Comparison of ENCODE assay signal across 17 cellular contexts in the genomic region with DNA sequence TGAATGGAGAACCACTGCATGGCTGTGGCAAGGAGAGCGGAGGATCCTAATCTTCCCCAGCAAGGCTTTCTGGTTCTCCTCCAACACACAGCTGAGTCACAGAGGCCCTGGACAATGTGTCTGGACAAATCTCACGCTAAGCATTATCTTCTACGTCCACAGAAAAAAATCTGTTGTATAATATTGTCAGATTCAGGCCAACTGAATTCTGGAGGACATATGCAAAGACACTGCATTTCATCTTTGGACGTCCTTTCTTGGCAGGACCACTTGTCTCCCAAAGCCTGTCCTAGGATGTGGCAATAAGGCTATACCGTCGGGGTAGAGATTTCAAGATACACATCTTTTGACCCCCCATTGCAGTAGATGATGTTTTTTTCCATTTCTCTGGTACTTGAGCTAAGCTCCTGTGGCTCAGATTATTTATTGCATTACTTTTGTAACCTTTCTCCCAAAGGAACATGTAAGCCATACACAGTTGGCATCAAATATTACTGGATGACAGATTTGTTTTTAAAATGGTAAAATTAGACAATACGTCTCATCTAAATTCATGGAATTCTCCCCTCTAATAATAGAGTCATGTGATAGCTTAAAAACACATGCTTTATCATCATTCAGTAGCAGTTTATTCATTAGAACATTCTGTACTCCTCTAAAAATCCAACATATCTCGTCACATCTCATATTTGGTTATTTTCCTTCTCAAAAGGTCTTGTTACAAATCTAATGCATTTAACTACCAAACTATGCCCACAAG. TPM values are rescaled to one million over a fixed set of nuclear protein-coding genes. Genes with fewer than 3 reads are reported as not detected.
DNase-seq lines count a peak whose midpoint lies in the region; ATAC-seq, FAIRE-seq and TF ChIP-seq lines count a peak whose summit lies in the region.
"Had no signal": no experiment of that assay in that cellular context is flagged by ENCODE, and none has a peak within 500 bp of the region (broad histone marks: within the 10 kb centered on the region; RNA-seq: fewer than 3 reads in every experiment).

No MANE protein-coding gene starts in this region.

- BruUV-seq in A673 (replicated peaks; lab: Mats Ljungman, UMichigan) (no TSS peak), PC-9 (replicated peaks; lab: Mats Ljungman, UMichigan) (no TSS peak)

- peak; percentile 34 to 92 (median 72) for ATAC-seq in heart left ventricle
- peak; percentile 67 to 82 (median 76) for ATAC-seq in pancreas
- ATAC-seq: activated CD8-positive, alpha-beta memory T cell treated with anti-CD3 and anti-CD28 coated beads, Interleukin-2, amount 10 ng/mL, durations not matched to agents 7 days and 5 days; stimulated activated memory B cell treated with anti-CD40 and anti-IgM and Interleukin-4, amounts not matched to agents 10 μg/mL and 1 μg/mL and 100 μg/mL, for 72 hours had no signal

- H3K36me3 ChIP-seq in A673 (ENCODE audit: insufficient read depth, low read length, poor library complexity, severe bottlenecking) (no peaks in the 10 kb centered on the region), heart left ventricle (no peaks in the 10 kb centered on the region), pancreas (no peaks in the 10 kb centered on the region), PC-9 (ENCODE audit: low read depth) (no peaks in the 10 kb centered on the region)
- H3K36me3 ChIP-seq: Peyer's patch had no signal

- no peaks in the 10 kb centered on the region for H3K79me2 ChIP-seq in PC-9 (ENCODE audit: low read depth)

- H4K20me1 ChIP-seq in PC-9 (ENCODE audit: insufficient read depth): no peaks in the 10 kb centered on the region

- H2AFZ ChIP-seq in PC-9: no peak overlapping the region

- 0 out of 2 replicates have a peak, but pooled peaks cover 7% of the 10 kb centered on the region for H3F3A ChIP-seq in PC-9 (ENCODE audit: insufficient read depth, low read depth)

- peaks cover 8% of the 10 kb centered on the region for H3K9me3 ChIP-seq in A673 (ENCODE audit: low read depth, low read length, poor library complexity, severe bottlenecking)
- peaks cover 0 to 7% (median 0%) of the 10 kb centered on the region in 12 donors for H3K9me3 ChIP-seq in heart left ventricle
- H3K9me3 ChIP-seq in pancreas: no peaks in the 10 kb centered on the region
- no peaks in the 10 kb centered on the region for H3K9me3 ChIP-seq in PC-9 (ENCODE audit: insufficient read depth, low read depth)
- H3K9me3 ChIP-seq: Peyer's patch had no signal

- FAIRE-seq in pancreas (lab: Jason Lieb, UNC) (peak; percentile 34), GM19239 (lab: Jason Lieb, UNC) (no peak)

- TF ChIP-seq POLR2A in heart left ventricle (IDR thresholded peaks at IDR 0.05): no peak

- CTCF ChIA-PET in A673 (lab: Charles Lee): no interaction called here
- CTCF ChIA-PET in PC-9 (lab: Charles Lee): no interaction called here

- no peak overlapping the region for H3K4me2 ChIP-seq in PC-9

- H3K4me1 ChIP-seq in A673 (ENCODE audit: insufficient read depth, low read length, poor library complexity, severe bottlenecking): peaks cover 11% of the 10 kb centered on the region
- no peaks in the 10 kb centered on the region for H3K4me1 ChIP-seq in heart left ventricle
- H3K4me1 ChIP-seq in pancreas: peaks cover 6 to 13% (median 7%) of the 10 kb centered on the region in 3 donors
- H3K4me1 ChIP-seq in PC-9 (replicated peaks; ENCODE audit: insufficient read depth): peaks cover 13% of the 10 kb centered on the region
- H3K4me1 ChIP-seq: Peyer's patch had no signal

- H3K27ac ChIP-seq in A673 (ENCODE audit: low read depth, low read length, poor library complexity, severe bottlenecking) (peak overlapping the region; percentile 17), heart left ventricle (peak overlapping the region in 8 of 12 donors; percentile 5 to 80 (median 42)), pancreas (peak overlapping the region in 2 of 4 donors; percentile 5 to 70), PC-9 (no peak overlapping the region)

- DNase-seq in A673 (ENCODE audit: low spot score) (no peak), astrocyte of the hippocampus (ENCODE audit: low read depth, low spot score) (peak; percentile 53), heart left ventricle (peak in 1 of 5 donors; percentile 53), pancreas (peak in 2 of 6 donors; percentile 44 to 45), GM19239 (ENCODE audit: insufficient read length, low spot score) (no peak), NCI-H1105 treated with DMSO at 0.1 percent for 48 hours (lab: John Stamatoyannopoulos, UW) (no peak), PC-9 (no peak)
- no peak for DNase-seq in activated CD4-positive, alpha-beta T cell treated with anti-CD3 and anti-CD28 coated beads for 4 hours
- DNase-seq: 8988T; activated B cell treated with CpG ODN at 0.5 μM for 24 hours; activated CD8-positive, alpha-beta memory T cell treated with anti-CD3 and anti-CD28 coated beads, Interleukin-2, amount 10 ng/mL, durations not matched to agents 7 days and 5 days; activated naive CD4-positive, alpha-beta T cell treated with anti-CD3 and anti-CD28 coated beads for 36 hours; cortex of kidney; NCI-H1092; NCI-H510A; Peyer's patch had no signal

- POLR2A ChIA-PET in A673 (lab: Charles Lee; ENCODE audit: low non-redundant PET) (no interaction called here), PC-9 (lab: Charles Lee; ENCODE audit: unreplicated experiment) (no interaction called here)

- no peak overlapping the region for H3K4me3 ChIP-seq in A673 (ENCODE audit: low read depth, low read length, poor library complexity, severe bottlenecking)
- H3K4me3 ChIP-seq in heart left ventricle: peak overlapping the region in 1 of 12 donors; percentile 5
- no peak overlapping the region for H3K4me3 ChIP-seq in pancreas
- no peak overlapping the region for H3K4me3 ChIP-seq in PC-9
- H3K4me3 ChIP-seq: Peyer's patch had no signal

- H3K27me3 ChIP-seq in A673 (replicated peaks; ENCODE audit: insufficient read depth, low read depth, low read length, poor library complexity) (no peaks in the 10 kb centered on the region), heart left ventricle (no peaks in the 10 kb centered on the region), pancreas (no peaks in the 10 kb centered on the region), PC-9 (ENCODE audit: insufficient read depth, low read depth) (no peaks in the 10 kb centered on the region)
- H3K27me3 ChIP-seq: Peyer's patch had no signal

- 73 to 79% (median 74%) methylated on average over 8 of the region's 8 CpGs for WGBS in heart left ventricle, 4 donors
- WGBS in pancreas, 2 donors: 59 to 61% methylated on average over 8 of the region's 8 CpGs

- intact Hi-C loops in A673 (cut with micrococcal nuclease; ENCODE audit: unreplicated experiment) (no loop called here), heart left ventricle (cut with DNase I) (no loop called here), pancreas (cut with DNase I) (no loop called here), PC-9 (cut with micrococcal nuclease; ENCODE audit: unreplicated experiment) (no loop called here)

- no peaks in the 10 kb centered on the region; the same call in 1 of the 2 replicates for H3K9me2 ChIP-seq in PC-9 (ENCODE audit: insufficient read depth)

- TF ChIP-seq CTCF in A673 (conservative IDR thresholded peaks at IDR 0.05; ENCODE audit: low read depth, low read length) (no peak), heart left ventricle (IDR thresholded peaks at IDR 0.05) (no peak), pancreas (IDR thresholded peaks at IDR 0.05) (no peak), PC-9 (conservative IDR thresholded peaks at IDR 0.05) (no peak)

RNA-seq across cellular contexts. Expression of a gene that starts 19.4 kb away (rescaled TPM):
- total RNA-seq in A673 (2021): 36.2 and 37.6 TPM in 2 replicates
- total RNA-seq in heart left ventricle: 1 to 10 TPM in 5 of 9 donors, under 1 TPM in 4; 0.19 to 8.8 (median 1.0) TPM
- under 1 TPM; 0.14 to 0.84 TPM for polyA plus RNA-seq in heart left ventricle
- total RNA-seq in pancreas: 10 to 100 TPM; 11.8 to 36.3 (median 22.0) TPM
- 10 to 100 TPM in 1 of 2 donors, 1 to 10 TPM in 1; 5.0 to 10.8 TPM for polyA plus RNA-seq in pancreas
- total RNA-seq in PC-9 (2021): not detected in 2 replicates
- total RNA-seq: activated B cell treated with CpG ODN at 0.5 μM for 24 hours; activated CD8-positive, alpha-beta memory T cell treated with anti-CD3 and anti-CD28 coated beads, Interleukin-2, amount 10 ng/mL, durations not matched to agents 7 days and 5 days; activated naive CD4-positive, alpha-beta T cell treated with anti-CD3 and anti-CD28 coated beads for 36 hours had no signal
